Comparison of ENCODE assay signal across 25 cellular contexts in genomic region chr3:116408473-116408872, GRCh38. TPM values are rescaled to one million over a fixed set of nuclear protein-coding genes. Genes with fewer than 3 reads are reported as not detected.
"Had no signal": no experiment of that assay in that cellular context is flagged by ENCODE, and none has a peak within 500 bp of the region (broad histone marks: within the 10 kb centered on the region; RNA-seq: fewer than 3 reads in every experiment).

No MANE protein-coding gene starts in this region.

- H3K9me3 ChIP-seq: left ventricle myocardium inferior, mucosa of descending colon, ovary, prostate gland, stomach, testis, thyroid gland, upper lobe of right lung had no signal

- DNase-seq: heart right ventricle; hippocampal formation; kidney; left ventricle myocardium inferior; midbrain; mucosa of descending colon; naive thymus-derived CD4-positive, alpha-beta T cell; ovary; retina; right cardiac atrium; stimulated activated CD4-positive, alpha-beta T cell treated with anti-CD3 and anti-CD28 coated beads, Interleukin-12 subunit alpha, Interleukin-12 subunit beta, amount 100 ng/mL, for 4 hours; stimulated activated CD4-positive, alpha-beta T cell treated with anti-CD3 and anti-CD28 coated beads, Interleukin-15, amount 100 ng/mL, for 24 hours; stimulated activated CD4-positive, alpha-beta T cell treated with anti-CD3 and anti-CD28 coated beads, Interleukin-2, amount 100 ng/mL, for 24 hours; stimulated activated CD4-positive, alpha-beta T cell treated with anti-CD3 and anti-CD28 coated beads, Interleukin-4, amount 100 ng/mL, for 1 hour; stimulated activated naive B cell treated with anti-CD40 and anti-IgM and Interleukin-4, amounts not matched to agents 10 μg/mL and 1 μg/mL and 100 μg/mL, for 72 hours; stimulated activated naive CD8-positive, alpha-beta T cell treated with anti-CD3 and anti-CD28 coated beads, Interleukin-15, Interleukin-2, amounts not matched to agents 100 U/mL and 50 U/mL, for 24 hours; stomach; testis; thyroid gland; trophoblast cell; upper lobe of right lung had no signal

- H3K27me3 ChIP-seq: heart right ventricle, ovary, stomach, testis, thyroid gland, upper lobe of right lung had no signal

- H3K27ac ChIP-seq: heart right ventricle, left ventricle myocardium inferior, ovary, prostate gland, stomach, testis, thyroid gland, upper lobe of right lung had no signal

- H3K4me1 ChIP-seq: heart right ventricle, left ventricle myocardium inferior, prostate gland, stomach, testis, thyroid gland, upper lobe of right lung had no signal

- H3K4me3 Mint-ChIP-seq: naive thymus-derived CD4-positive, alpha-beta T cell; natural killer cell treated with Interleukin-12 subunit alpha and Interleukin-12 subunit beta and Interleukin-15 and Interleukin-18, amount 100 ng/mL, for 72 hours; stimulated activated naive B cell treated with anti-CD40 and anti-IgM and Interleukin-4, amounts not matched to agents 10 μg/mL and 1 μg/mL and 100 μg/mL, for 72 hours had no signal

- FAIRE-seq: urothelium cell line had no signal

- H3K36me3 Mint-ChIP-seq: naive thymus-derived CD4-positive, alpha-beta T cell; natural killer cell treated with Interleukin-12 subunit alpha and Interleukin-12 subunit beta and Interleukin-15 and Interleukin-18, amount 100 ng/mL, for 72 hours; stimulated activated naive B cell treated with anti-CD40 and anti-IgM and Interleukin-4, amounts not matched to agents 10 μg/mL and 1 μg/mL and 100 μg/mL, for 72 hours had no signal

- H3K4me1 Mint-ChIP-seq: naive thymus-derived CD4-positive, alpha-beta T cell; stimulated activated naive B cell treated with anti-CD40 and anti-IgM and Interleukin-4, amounts not matched to agents 10 μg/mL and 1 μg/mL and 100 μg/mL, for 72 hours had no signal

- ATAC-seq: heart right ventricle; mucosa of descending colon; naive thymus-derived CD4-positive, alpha-beta T cell; natural killer cell treated with Interleukin-12 subunit alpha and Interleukin-12 subunit beta and Interleukin-15 and Interleukin-18, amount 100 ng/mL, for 72 hours; right cardiac atrium; stimulated activated naive B cell treated with anti-CD40 and anti-IgM and Interleukin-4, amounts not matched to agents 10 μg/mL and 1 μg/mL and 100 μg/mL, for 72 hours; stimulated activated naive CD8-positive, alpha-beta T cell treated with anti-CD3 and anti-CD28 coated beads, Interleukin-15, Interleukin-2, amounts not matched to agents 100 U/mL and 50 U/mL, for 24 hours; upper lobe of right lung had no signal

- H3K36me3 ChIP-seq: heart right ventricle, left ventricle myocardium inferior, ovary, prostate gland, stomach, thyroid gland, upper lobe of right lung had no signal

- H3K27ac Mint-ChIP-seq: naive thymus-derived CD4-positive, alpha-beta T cell; natural killer cell treated with Interleukin-12 subunit alpha and Interleukin-12 subunit beta and Interleukin-15 and Interleukin-18, amount 100 ng/mL, for 72 hours; stimulated activated naive B cell treated with anti-CD40 and anti-IgM and Interleukin-4, amounts not matched to agents 10 μg/mL and 1 μg/mL and 100 μg/mL, for 72 hours had no signal

- H3K27me3 Mint-ChIP-seq: naive thymus-derived CD4-positive, alpha-beta T cell; natural killer cell treated with Interleukin-12 subunit alpha and Interleukin-12 subunit beta and Interleukin-15 and Interleukin-18, amount 100 ng/mL, for 72 hours; stimulated activated naive B cell treated with anti-CD40 and anti-IgM and Interleukin-4, amounts not matched to agents 10 μg/mL and 1 μg/mL and 100 μg/mL, for 72 hours had no signal

- H3K4me3 ChIP-seq: heart right ventricle, left ventricle myocardium inferior, lung, mucosa of descending colon, ovary, prostate gland, stomach, testis, thyroid gland, upper lobe of right lung had no signal

RNA-seq across cellular contexts. Expression of gene LSAMP, which starts 36.8 kb away (rescaled TPM):
- total RNA-seq: naive thymus-derived CD4-positive, alpha-beta T cell; natural killer cell treated with Interleukin-12 subunit alpha and Interleukin-12 subunit beta and Interleukin-15 and Interleukin-18, amount 100 ng/mL, for 72 hours had no signal
- polyA plus RNA-seq: naive thymus-derived CD4-positive, alpha-beta T cell had no signal
